13 cellular contexts compared by ENCODE assay signal in the genomic region with DNA sequence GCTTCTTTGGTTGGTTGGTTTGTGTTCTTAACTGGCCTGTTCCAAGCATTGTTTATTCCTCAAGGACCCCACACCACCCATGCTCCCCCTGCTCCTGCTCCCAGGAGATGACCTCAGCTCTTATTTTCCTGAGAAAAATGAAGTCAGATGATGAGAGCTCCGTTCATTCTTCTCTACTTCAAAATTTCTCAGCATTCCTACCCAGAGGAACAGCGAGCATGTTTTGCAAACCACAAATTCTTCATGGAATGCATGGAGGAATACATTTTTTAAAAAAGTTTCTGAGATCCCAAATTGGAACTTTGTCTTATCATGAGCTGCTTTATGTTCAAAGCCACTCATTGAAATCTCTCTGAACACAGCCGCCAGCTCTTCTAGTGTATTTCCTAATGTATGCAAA. TPM values are rescaled to one million over a fixed set of nuclear protein-coding genes. Genes with fewer than 3 reads are reported as not detected.
DNase-seq lines count a peak whose midpoint lies in the region; ATAC-seq, FAIRE-seq and TF ChIP-seq lines count a peak whose summit lies in the region.
"Had no signal": no experiment of that assay in that cellular context is flagged by ENCODE, and none has a peak within 500 bp of the region (broad histone marks: within the 10 kb centered on the region; RNA-seq: fewer than 3 reads in every experiment).

No MANE protein-coding gene starts in this region.

- peaks cover 20% of the 10 kb centered on the region for H3K36me3 Mint-ChIP-seq in T-cell

- intact Hi-C loops in dorsolateral prefrontal cortex (cut with DNase I): no loop called here

- H3K27ac Mint-ChIP-seq in T-cell: peak overlapping the region; percentile 0 to 58

- no peaks in the 10 kb centered on the region for H3K27me3 ChIP-seq in dorsolateral prefrontal cortex
- H3K27me3 ChIP-seq: hepatocyte had no signal

- no peak for ATAC-seq in T-cell (replicated peaks in 1 of 4)
- no peak for ATAC-seq in GM18870 (IDR thresholded peaks at IDR 0.05; ENCODE audit: unreplicated experiment)

- CTCF ChIA-PET in T-cell (lab: Charles Lee): interaction anchor here in 1 of 2 donors (0.5 kb wide), 1 partner anchor 10 kb away, joined by 3 read pairs; no protein-coding TSS in a partner anchor

- no peak for TF ChIP-seq CTCF in fibroblast of pulmonary artery (IDR thresholded peaks at IDR 0.05; ENCODE audit: low read length, missing control alignments)
- TF ChIP-seq CTCF in dorsolateral prefrontal cortex (IDR thresholded peaks at IDR 0.05 in 54 of 56, conservative IDR thresholded peaks at IDR 0.05 in 2 of 56; ENCODE audit: low read depth in 1 of 56, partially characterized antibody in 56 of 56): no peak

- no peaks in the 10 kb centered on the region for H3K9me3 Mint-ChIP-seq in T-cell

- no peaks in the 10 kb centered on the region for H3K27me3 Mint-ChIP-seq in T-cell

- H3K4me3 ChIP-seq in fibroblast of pulmonary artery (replicated peaks; ENCODE audit: low read depth, low read length) (no peak overlapping the region), dorsolateral prefrontal cortex (no peak overlapping the region)
- H3K4me3 ChIP-seq: hepatocyte had no signal

- peaks cover 31 to 60% (median 55%) of the 10 kb centered on the region in 3 donors for H3K4me1 Mint-ChIP-seq in T-cell

- H3K27ac ChIP-seq in dorsolateral prefrontal cortex: peak overlapping the region in 7 of 59 donors; percentile 7 to 60 (median 26)
- H3K27ac ChIP-seq: hepatocyte had no signal

- no peak overlapping the region for H3K4me3 Mint-ChIP-seq in T-cell

- POLR2A ChIA-PET in T-cell (lab: Charles Lee): no interaction called here

- FAIRE-seq in GM19239 (lab: Jason Lieb, UNC): no peak
- FAIRE-seq: small intestine had no signal

- DNase-seq in EL (peak; percentile 62), T-cell (no peak), fibroblast of pulmonary artery (ENCODE audit: low read depth) (peak; percentile 87), renal cortical epithelial cell (ENCODE audit: low read depth) (peak; percentile 51), dorsolateral prefrontal cortex (no peak), NCI-H1436 treated with DMSO at 0.1 percent for 48 hours (lab: John Stamatoyannopoulos, UW) (no peak), GM19239 (ENCODE audit: insufficient read length, low spot score) (no peak)
- DNase-seq: activated T-cell treated with anti-CD3 and anti-CD28 coated beads, Interleukin-2, amount 50 U/mL, for 48 hours; dermis blood vessel endothelial cell; NCI-H2227 treated with DMSO at 0.1 percent for 48 hours; small intestine had no signal

RNA-seq across cellular contexts. Expression of a gene that starts 44.9 kb away (rescaled TPM):
- 100 to 1,000 TPM; 150 to 321 (median 229) TPM for total RNA-seq in T-cell
- total RNA-seq in renal cortical epithelial cell: 74.3 and 261 TPM in 2 replicates
- total RNA-seq in dorsolateral prefrontal cortex: 10 to 100 TPM; 17.2 to 47.5 (median 29.1) TPM

Comparison
In these comparisons a context has a peak if more than half of its experiments do, and no peak if none do; other contexts are left out.
1. DNase-seq: peak in EL (single experiment), fibroblast of pulmonary artery (single experiment) and renal cortical epithelial cell (single experiment); none in T-cell (0 of 34), dorsolateral prefrontal cortex (0 of 10), NCI-H1436 treated with DMSO at 0.1 percent for 48 hours (single experiment) and GM19239 (single experiment).